In genomic region chr6:7991992-7992815, GRCh38 we compare ENCODE assay signal across 8 cellular contexts.
DNase-seq lines count a peak whose midpoint lies in the region; ATAC-seq, FAIRE-seq and TF ChIP-seq lines count a peak whose summit lies in the region.

No MANE protein-coding gene starts in this region.

- no peaks in the 10 kb centered on the region for H4K20me1 ChIP-seq in OCI-LY7 (ENCODE audit: insufficient read depth, low read length)

- peak; percentile 92 for ATAC-seq in GM18511 (IDR thresholded peaks at IDR 0.05; ENCODE audit: unreplicated experiment)
- ATAC-seq in HG02981 (IDR thresholded peaks at IDR 0.05; ENCODE audit: unreplicated experiment): peak; percentile 90
- no peak for ATAC-seq in GM18520 (IDR thresholded peaks at IDR 0.05; ENCODE audit: unreplicated experiment)

- no peak overlapping the region for H3K27ac ChIP-seq in OCI-LY7 (ENCODE audit: low read depth, low read length, poor library complexity, severe bottlenecking)

- H2AFZ ChIP-seq in OCI-LY7 (ENCODE audit: low read length): no peak overlapping the region

- peak; percentile 76 for DNase-seq in OCI-LY7 (ENCODE audit: low spot score)
- peak; percentile 57 to 59 for DNase-seq in erythroblast (lab: John Stamatoyannopoulos, UW)
- no peak for DNase-seq in neural crest cell (ENCODE audit: low read depth, low spot score)
- DNase-seq in stimulated activated naive CD4-positive, alpha-beta T cell (lab: John Stamatoyannopoulos, UW): no peak

- peaks cover 2% of the 10 kb centered on the region for H3K9me3 Mint-ChIP-seq in neural crest cell

- POLR2A ChIA-PET in OCI-LY7 (lab: Charles Lee): interaction anchor here (0.6 to 1.7 kb wide), 11 partner anchors 12 to 604 kb away, joined by 3 to 7 read pairs (median 4); no protein-coding TSS in a partner anchor

- TF ChIP-seq CTCF in OCI-LY7 (conservative IDR thresholded peaks at IDR 0.05; ENCODE audit: low read length) (peak; percentile 89), neural crest cell (conservative IDR thresholded peaks at IDR 0.05) (peak; percentile 67)

- no peaks in the 10 kb centered on the region for H3K79me2 ChIP-seq in OCI-LY7 (ENCODE audit: insufficient read depth, low read depth, low read length)

- peaks cover 47% of the 10 kb centered on the region for H3K27me3 Mint-ChIP-seq in neural crest cell (ENCODE audit: low read depth)

- no peaks in the 10 kb centered on the region for H3K9me2 ChIP-seq in OCI-LY7 (ENCODE audit: insufficient read depth, low read length)

- CTCF ChIA-PET in OCI-LY7 (lab: Charles Lee; ENCODE audit: unreplicated experiment): interaction anchor here (0.8 to 2.1 kb wide), 6 partner anchors 9 to 270 kb away, joined by 3 to 17 read pairs (median 4); partner anchors contain the start of gene BMP6

- H3K4me1 ChIP-seq in OCI-LY7 (ENCODE audit: insufficient read depth, low read length, poor library complexity, severe bottlenecking): peaks cover 10% of the 10 kb centered on the region

- H3K36me3 Mint-ChIP-seq in neural crest cell (ENCODE audit: low read depth): peaks cover 2% of the 10 kb centered on the region

- no peaks in the 10 kb centered on the region for H3K36me3 ChIP-seq in OCI-LY7 (ENCODE audit: insufficient read depth, low read length)

- no peak overlapping the region for H3K27ac Mint-ChIP-seq in neural crest cell (ENCODE audit: unreplicated experiment)

- H3K4me2 ChIP-seq in OCI-LY7 (ENCODE audit: low read length): no peak overlapping the region

- peak; percentile 75 for FAIRE-seq in A204.1 (lab: Jason Lieb, UNC)

- H3K4me1 Mint-ChIP-seq in neural crest cell: peaks cover 11% of the 10 kb centered on the region

- H3K4me3 ChIP-seq in OCI-LY7 (ENCODE audit: low read depth, low read length, poor library complexity, severe bottlenecking): no peak overlapping the region

- H3K9me3 ChIP-seq in OCI-LY7 (ENCODE audit: low read length): no peaks in the 10 kb centered on the region

- no peak for TF ChIP-seq POLR2A in erythroblast (IDR thresholded peaks at IDR 0.05; ENCODE audit: low read length)

- no peak overlapping the region for H3K4me3 Mint-ChIP-seq in neural crest cell

- BruUV-seq in OCI-LY7 (replicated peaks; lab: Mats Ljungman, UMichigan): no TSS peak

- intact Hi-C loops in OCI-LY7 (cut with micrococcal nuclease; ENCODE audit: unreplicated experiment): loop anchor here (1.0 to 10.0 kb wide), 5 partner anchors 67 to 377 kb away; partner anchors contain the start of gene TXNDC5

Comparison
In these comparisons a context has a peak if more than half of its experiments do, and no peak if none do; other contexts are left out.
1. DNase-seq: peak in OCI-LY7 (single experiment) and erythroblast (2 of 2); none in neural crest cell (single experiment) and stimulated activated naive CD4-positive, alpha-beta T cell (0 of 6).